In genomic region chr2:203330434-203330833, GRCh38 we compare ENCODE assay signal across 11 cellular contexts. TPM values are rescaled to one million over a fixed set of nuclear protein-coding genes. Genes with fewer than 3 reads are reported as not detected.
DNase-seq lines count a peak whose midpoint lies in the region; ATAC-seq, FAIRE-seq and TF ChIP-seq lines count a peak whose summit lies in the region.
"Had no signal": no experiment of that assay in that cellular context is flagged by ENCODE, and none has a peak within 500 bp of the region (broad histone marks: within the 10 kb centered on the region; RNA-seq: fewer than 3 reads in every experiment).

No MANE protein-coding gene starts in this region.

- H2AFZ ChIP-seq in Loucy (ENCODE audit: low read length) (no peak overlapping the region), K562 (ENCODE audit: low read depth, low read length) (peak overlapping the region; percentile 76)

- DNase-seq in SIG-M5 treated with dmso at 0.1 percent for 504 hours (lab: John Stamatoyannopoulos, UW; ENCODE audit: unreplicated experiment), result peak; percentile 46
- DNase-seq in SIG-M5 (lab: John Stamatoyannopoulos, UW), result no peak
- peak in 1 of 4 experiments; percentile 7 for DNase-seq in K562 (ENCODE audit: extremely low read depth in 1 of 4, low spot score in 3 of 4)
- DNase-seq in nephron progenitor cell, result no peak
- no peak for DNase-seq in NCI-H1436 (lab: John Stamatoyannopoulos, UW)
- DNase-seq in esophagus muscularis mucosa (ENCODE audit: extremely low spot score), result no peak
- DNase-seq: foreskin keratinocyte; pancreas; stimulated activated naive B cell treated with anti-CD40 and anti-IgM and Interleukin-4, amounts not matched to agents 10 μg/mL and 1 μg/mL and 100 μg/mL, for 72 hours had no signal

- no peaks in the 10 kb centered on the region for H3K9me3 ChIP-seq in Loucy (ENCODE audit: insufficient read depth, low read depth, low read length)
- H3K9me3 ChIP-seq in K562 (replicated peaks; ENCODE audit: control insufficient read depth, insufficient read depth, low read depth, low read length), result no peaks in the 10 kb centered on the region
- H3K9me3 ChIP-seq in esophagus muscularis mucosa, result no peaks in the 10 kb centered on the region
- H3K9me3 ChIP-seq: pancreas had no signal

- in situ Hi-C loops in K562 (cut with MboI), result no loop called here

- H3K9me1 ChIP-seq in K562 (ENCODE audit: control insufficient read depth, insufficient read depth, low read length), result no peaks in the 10 kb centered on the region

- H3K9me2 ChIP-seq in Loucy (replicated peaks; ENCODE audit: low read depth, low read length), result no peaks in the 10 kb centered on the region

- H3K4me1 ChIP-seq in Loucy (ENCODE audit: insufficient read depth, low read length, poor library complexity, severe bottlenecking) (peaks cover 27% of the 10 kb centered on the region), K562 (replicated peaks in 1 of 2; ENCODE audit: control insufficient read depth in 2 of 2, insufficient read depth in 2 of 2, low read length in 2 of 2) (peaks cover 0 to 13% of the 10 kb centered on the region in 2 experiments; a peak in 4 of 5 replicates), esophagus muscularis mucosa (peaks cover 5 to 39% (median 27%) of the 10 kb centered on the region in 4 donors)

- no peak for FAIRE-seq in K562 (lab: Jason Lieb, UNC)

- H4K20me1 ChIP-seq in Loucy (ENCODE audit: insufficient read depth, low read length, poor library complexity, severe bottlenecking), result peaks cover 32% of the 10 kb centered on the region
- H4K20me1 ChIP-seq in K562 (replicated peaks; ENCODE audit: control insufficient read depth, insufficient read depth, low read length), result no peaks in the 10 kb centered on the region

- H3K4me2 ChIP-seq in Loucy (ENCODE audit: low read depth, low read length, poor library complexity, severe bottlenecking), result peak overlapping the region; percentile 87
- H3K4me2 ChIP-seq in K562 (ENCODE audit: insufficient read depth, low read length), result peak overlapping the region; percentile 56

- H3K36me3 ChIP-seq in Loucy (ENCODE audit: insufficient read depth, low read length) (no peaks in the 10 kb centered on the region), K562 (ENCODE audit: control insufficient read depth, insufficient read depth, low read length) (no peaks in the 10 kb centered on the region), esophagus muscularis mucosa (no peaks in the 10 kb centered on the region)
- H3K36me3 ChIP-seq: pancreas had no signal

- CTCF ChIA-PET in K562 (lab: Yijun Ruan, JAX; ENCODE audit: low intra/inter-chr PET ratio), result interaction anchor here (0.6 kb wide), 1 partner anchor 90 kb away, joined by 4 read pairs; no protein-coding TSS in a partner anchor

- H3K27me3 ChIP-seq in Loucy (ENCODE audit: insufficient read depth, low read length, poor library complexity, severe bottlenecking), result peaks cover 5% of the 10 kb centered on the region
- H3K27me3 ChIP-seq in K562 (ENCODE audit: control insufficient read depth in 2 of 2, insufficient read depth in 2 of 2, low read length in 2 of 2), result no peaks in the 10 kb centered on the region
- H3K27me3 ChIP-seq in esophagus muscularis mucosa, result no peaks in the 10 kb centered on the region
- H3K27me3 ChIP-seq: foreskin keratinocyte, pancreas had no signal

- peak overlapping the region; percentile 95 for H3K4me3 Mint-ChIP-seq in nephron progenitor cell

- no TSS peak for BruUV-seq in K562 (replicated peaks; lab: Mats Ljungman, UMichigan)

- peaks cover 1% of the 10 kb centered on the region for H3F3A ChIP-seq in Loucy (ENCODE audit: low read depth)

- TF ChIP-seq CTCF in Loucy (conservative IDR thresholded peaks at IDR 0.05; ENCODE audit: low read length) (no peak), K562 (IDR thresholded peaks at IDR 0.05 in 2 of 3, conservative IDR thresholded peaks at IDR 0.05 in 1 of 3; ENCODE audit: insufficient read depth in 2 of 3, low read depth in 1 of 3, low read length in 3 of 3) (no peak), nephron progenitor cell (IDR thresholded peaks at IDR 0.05) (no peak), esophagus muscularis mucosa (IDR thresholded peaks at IDR 0.05) (no peak)

- H3K4me1 Mint-ChIP-seq in nephron progenitor cell, result peaks cover 38% of the 10 kb centered on the region

- H3K27ac ChIP-seq in K562 (ENCODE audit: extremely low read depth, low read depth, low read length) (0 out of 3 replicates have a peak overlapping the region, but pooled peaks have one; percentile 36), esophagus muscularis mucosa (replicated peaks in 1 of 4) (no peak overlapping the region)
- H3K27ac ChIP-seq: foreskin keratinocyte, pancreas had no signal

- peaks cover 52% of the 10 kb centered on the region for H3K36me3 Mint-ChIP-seq in nephron progenitor cell (ENCODE audit: low read depth)

- TF ChIP-seq EP300 in K562 (IDR thresholded peaks at IDR 0.05; ENCODE audit: low read length), result no peak
- TF ChIP-seq EP300 in esophagus muscularis mucosa (IDR thresholded peaks at IDR 0.05), result no peak

- H3K27me3 Mint-ChIP-seq in nephron progenitor cell (ENCODE audit: low read depth, poor library complexity), result peaks cover 3% of the 10 kb centered on the region
- H3K27me3 Mint-ChIP-seq: stimulated activated naive B cell treated with anti-CD40 and anti-IgM and Interleukin-4, amounts not matched to agents 10 μg/mL and 1 μg/mL and 100 μg/mL, for 72 hours had no signal

- ATAC-seq in K562 (peak; percentile 6; the same call in 2 of the 3 replicates), GM18502 (IDR thresholded peaks at IDR 0.05; ENCODE audit: poor library complexity, unreplicated experiment) (no peak)
- ATAC-seq: foreskin keratinocyte; pancreas; stimulated activated naive B cell treated with anti-CD40 and anti-IgM and Interleukin-4, amounts not matched to agents 10 μg/mL and 1 μg/mL and 100 μg/mL, for 72 hours had no signal

- POLR2A ChIA-PET in K562 (lab: Yijun Ruan, JAX), result no interaction called here

- H3K4me3 ChIP-seq in Loucy (ENCODE audit: low read length, poor library complexity, severe bottlenecking) (peak overlapping the region; percentile 87), K562 (no peak overlapping the region; the same call in 1 of the 2 replicates), esophagus muscularis mucosa (no peak overlapping the region)
- H3K4me3 ChIP-seq: pancreas had no signal

- peaks cover 64% of the 10 kb centered on the region for H3K79me2 ChIP-seq in Loucy (ENCODE audit: insufficient read depth, low read length)
- peaks cover 44% of the 10 kb centered on the region for H3K79me2 ChIP-seq in K562 (ENCODE audit: control insufficient read depth, insufficient read depth, low read length)

- TF ChIP-seq RAD21 in K562 (CRISPR knock-in tag; conservative IDR thresholded peaks at IDR 0.05 in 1 of 2, IDR thresholded peaks at IDR 0.05 in 1 of 2), result no peak

- TF ChIP-seq POLR2A in K562 (conservative IDR thresholded peaks at IDR 0.05), result no peak
- TF ChIP-seq POLR2A in esophagus muscularis mucosa (IDR thresholded peaks at IDR 0.05; ENCODE audit: low read depth), result no peak

- intact Hi-C loops in K562 (cut with micrococcal nuclease), result no loop called here
- intact Hi-C loops in esophagus muscularis mucosa (cut with DNase I), result no loop called here

- peak overlapping the region; percentile 87 for H3K9ac ChIP-seq in Loucy (ENCODE audit: low read depth, low read length, poor library complexity, severe bottlenecking)
- peak overlapping the region in 1 of 2 experiments; percentile 64; a peak in 1 of 4 replicates for H3K9ac ChIP-seq in K562 (ENCODE audit: insufficient read depth in 1 of 2, low read depth in 2 of 2, low read length in 2 of 2)

- peak overlapping the region; percentile 16 for H3K27ac Mint-ChIP-seq in nephron progenitor cell
- H3K27ac Mint-ChIP-seq: stimulated activated naive B cell treated with anti-CD40 and anti-IgM and Interleukin-4, amounts not matched to agents 10 μg/mL and 1 μg/mL and 100 μg/mL, for 72 hours had no signal

- peaks cover 4% of the 10 kb centered on the region for H3K9me3 Mint-ChIP-seq in nephron progenitor cell
- H3K9me3 Mint-ChIP-seq: stimulated activated naive B cell treated with anti-CD40 and anti-IgM and Interleukin-4, amounts not matched to agents 10 μg/mL and 1 μg/mL and 100 μg/mL, for 72 hours had no signal

TF ChIP-seq in K562, 482 proteins besides CTCF, POLR2A, EP300 and RAD21 (continues in another document):
- no peak for TF ChIP-seq MTA1 (IDR thresholded peaks at IDR 0.05; ENCODE audit: borderline replicate concordance)
- TF ChIP-seq GATAD2A (IDR thresholded peaks at IDR 0.05), result no peak
- TF ChIP-seq FOXO4 (CRISPR knock-in tag; IDR thresholded peaks at IDR 0.05), result no peak
- TF ChIP-seq CEBPG (CRISPR knock-in tag; IDR thresholded peaks at IDR 0.05), result no peak
- 0 out of 4 replicates have a peak, but pooled peaks have one; percentile 10 to 34 for TF ChIP-seq CEBPG (tag; conservative IDR thresholded peaks at IDR 0.05 in 1 of 2, IDR thresholded peaks at IDR 0.05 in 1 of 2)

RNA-seq across cellular contexts. Expression of gene ABI2, which starts 2.2 kb away (rescaled TPM):
- total RNA-seq in K562 (2011; cell fraction: chromatin; rRNA removed; ENCODE audit: low replicate concordance), result 23.3 and 26.1 TPM in 2 replicates
- 7.1 and 7.5 TPM in 2 replicates for total RNA-seq in K562 (2011; cell fraction: nucleolus; rRNA removed)
- total RNA-seq in K562 (2011; cell fraction: nucleoplasm; rRNA removed), result 11.1 and 21.8 TPM in 2 replicates
- 7.3 and 12.3 TPM in 2 replicates for total RNA-seq in K562 (2014; rRNA removed)
- 15.5 and 19.3 TPM in 2 replicates for total RNA-seq in K562 (2014; rRNA removed; fragmentation: Illumina TruSeq; extraction: Trizol)
- total RNA-seq in K562 (2015; rRNA removed; fragmentation: Illumina TruSeq; extraction: Trizol), result 11.4 and 11.5 TPM in 2 replicates
- 20.1 and 24.3 TPM in 2 replicates for total RNA-seq in K562 (2021)
- 13.8 and 17.2 TPM in 2 replicates for polyA plus RNA-seq in K562 (2011; rRNA removed)
- 12.3 and 15.2 TPM in 2 replicates for polyA plus RNA-seq in K562 (2011; cell fraction: cytosol; rRNA removed)
- polyA plus RNA-seq in K562 (2011; cell fraction: nucleus; rRNA removed), result 19.3 and 31.7 TPM in 2 replicates
- 20.8 and 36.4 TPM in 2 replicates for polyA plus RNA-seq in K562 (2012)
- 22.8 and 24.3 TPM in 2 replicates for polyA plus RNA-seq in K562 (2014; fragmentation: Illumina TruSeq; extraction: Trizol)
- polyA plus RNA-seq in K562 (2014; fragmentation: Nextera tagmentation; extraction: Ambion mirVana), result 1 to 10 TPM; 5.3 to 5.6 TPM
- 10.8 and 12.2 TPM in 2 replicates for polyA plus RNA-seq in K562 (2014; rRNA removed)
- 8.2 and 8.9 TPM in 2 replicates for polyA minus RNA-seq in K562 (2011; rRNA and poly(A)+ RNA removed)
- 10.4 and 16.7 TPM in 2 replicates for polyA minus RNA-seq in K562 (2011; cell fraction: cytosol; rRNA and poly(A)+ RNA removed)
- polyA minus RNA-seq in K562 (2011; cell fraction: nucleus; rRNA and poly(A)+ RNA removed), result 6.9 and 7.8 TPM in 2 replicates
- total RNA-seq in esophagus muscularis mucosa, result 10 to 100 TPM; 38.8 to 63.2 (median 45.0) TPM
